In the genomic region with DNA sequence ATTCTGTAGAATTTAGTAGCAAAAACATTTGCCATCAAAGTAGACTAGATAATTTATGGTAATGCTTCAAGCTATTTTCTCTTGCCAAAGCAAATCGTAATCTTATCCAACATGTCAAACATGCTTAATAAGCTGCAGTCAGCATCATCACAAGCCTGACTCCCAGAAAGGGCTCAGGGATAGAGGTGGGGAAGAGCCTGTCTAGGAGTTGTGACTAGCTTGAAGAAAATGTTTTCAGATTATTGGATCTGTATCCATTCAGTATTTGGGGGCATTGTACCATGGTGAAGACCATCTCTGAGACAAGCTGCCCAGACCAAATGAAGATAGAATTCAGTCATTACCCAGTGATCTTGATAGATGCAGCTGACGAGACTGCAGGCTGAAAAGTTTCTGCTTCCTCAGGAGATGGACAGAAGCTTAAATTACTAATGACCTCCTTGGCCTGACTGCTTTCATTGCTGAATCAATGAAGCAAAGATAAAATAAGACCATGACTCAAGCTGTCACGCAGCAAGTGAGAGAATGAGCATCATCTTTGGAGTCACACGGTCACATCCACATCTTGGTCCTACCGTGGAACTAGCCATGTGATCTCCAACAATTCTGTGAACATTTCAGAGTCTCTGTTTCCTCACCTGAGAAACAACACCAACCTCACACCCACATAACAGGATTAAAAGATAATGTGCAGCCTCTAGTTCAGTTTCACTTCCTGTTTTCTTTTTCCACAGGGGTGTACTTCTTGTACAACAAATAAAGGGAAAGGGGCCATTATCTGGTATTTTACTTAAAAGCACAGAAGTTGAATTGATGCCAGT, we compare ENCODE assay signal across 8 cellular contexts. TPM values are rescaled to one million over a fixed set of nuclear protein-coding genes. Genes with fewer than 3 reads are reported as not detected.
A peak's percentile ranks its signal among the peaks of the same experiment; 100 is the strongest.
DNase-seq lines count a peak whose midpoint lies in the region; ATAC-seq and TF ChIP-seq lines count a peak whose summit lies in the region.

No MANE protein-coding gene starts in this region.

- intact Hi-C loops in activated CD4-positive, alpha-beta T cell treated with anti-CD3 and anti-CD28 coated beads for 36 hours (cut with DNase I, micrococcal nuclease), result loop anchor here in 1 of 2 experiments (1.0 to 5.0 kb wide), 2 partner anchors 11 to 1063 kb away; a partner anchor contains a TSS

- H3K36me3 Mint-ChIP-seq in activated CD4-positive, alpha-beta T cell treated with anti-CD3 and anti-CD28 coated beads for 36 hours (ENCODE audit: low read depth), result peaks cover 73% of the 10 kb centered on the region
- no peaks in the 10 kb centered on the region for H3K36me3 Mint-ChIP-seq in type B pancreatic cell

- POLR2A ChIA-PET in activated CD4-positive, alpha-beta T cell treated with anti-CD3 and anti-CD28 coated beads for 36 hours (lab: Charles Lee), result interaction anchor here (0.6 to 1.6 kb wide), 5 partner anchors 8 to 77 kb away, joined by 4 to 10 read pairs (median 5); a partner anchor contains a TSS

- H3K4me3 Mint-ChIP-seq in activated CD4-positive, alpha-beta T cell treated with anti-CD3 and anti-CD28 coated beads for 36 hours, result peak overlapping the region; percentile 32
- no peak overlapping the region for H3K4me3 Mint-ChIP-seq in type B pancreatic cell

- H3K4me3 ChIP-seq in gastroesophageal sphincter, result no peak overlapping the region

- H3K27me3 ChIP-seq in gastroesophageal sphincter, result no peaks in the 10 kb centered on the region

- peak; percentile 49 for DNase-seq in activated CD4-positive, alpha-beta T cell treated with anti-CD3 and anti-CD28 coated beads for 36 hours
- DNase-seq in activated CD4-positive, alpha-beta T cell treated with anti-CD3 and anti-CD28 coated beads, Interleukin-2, amount 50 U/mL, for 1 hour, result no peak
- DNase-seq in SKM-1 (lab: John Stamatoyannopoulos, UW; ENCODE audit: unreplicated experiment) (peak; percentile 45), pons (ENCODE audit: low spot score) (peak; percentile 56), type B pancreatic cell (ENCODE audit: extremely low spot score, unreplicated experiment) (no peak)
- DNase-seq in activated CD8-positive, alpha-beta memory T cell treated with anti-CD3 and anti-CD28 coated beads, Interleukin-2, amount 50 U/mL, for 4 hours, result no peak

- H3K4me1 ChIP-seq in gastroesophageal sphincter, result peaks cover 0 to 21% (median 0%) of the 10 kb centered on the region in 3 donors

- H3K36me3 ChIP-seq in gastroesophageal sphincter, result peaks cover 0 to 50% of the 10 kb centered on the region in 2 donors

- TF ChIP-seq EP300 in gastroesophageal sphincter (IDR thresholded peaks at IDR 0.05), result no peak

- no peaks in the 10 kb centered on the region for H3K9me3 ChIP-seq in gastroesophageal sphincter

- H3K27ac ChIP-seq in gastroesophageal sphincter, result no peak overlapping the region

- no peaks in the 10 kb centered on the region for H3K9me3 Mint-ChIP-seq in activated CD4-positive, alpha-beta T cell treated with anti-CD3 and anti-CD28 coated beads for 36 hours (ENCODE audit: low read depth)
- H3K9me3 Mint-ChIP-seq in type B pancreatic cell, result no peaks in the 10 kb centered on the region

- CTCF ChIA-PET in activated CD4-positive, alpha-beta T cell treated with anti-CD3 and anti-CD28 coated beads for 36 hours (lab: Charles Lee), result interaction anchor here (0.7 to 1.7 kb wide), 15 partner anchors 8 to 276 kb away, joined by 3 to 10 read pairs (median 4); a partner anchor contains a TSS

- TF ChIP-seq POLR2A in gastroesophageal sphincter (IDR thresholded peaks at IDR 0.05), result no peak

- TF ChIP-seq CTCF in gastroesophageal sphincter (IDR thresholded peaks at IDR 0.05), result no peak
- no peak for TF ChIP-seq CTCF in type B pancreatic cell (conservative IDR thresholded peaks at IDR 0.05)

- peaks cover 52% of the 10 kb centered on the region for H3K4me1 Mint-ChIP-seq in activated CD4-positive, alpha-beta T cell treated with anti-CD3 and anti-CD28 coated beads for 36 hours
- peaks cover 8% of the 10 kb centered on the region for H3K4me1 Mint-ChIP-seq in type B pancreatic cell (ENCODE audit: unreplicated experiment)

- H3K27ac Mint-ChIP-seq in activated CD4-positive, alpha-beta T cell treated with anti-CD3 and anti-CD28 coated beads for 36 hours, result peak overlapping the region; percentile 89
- no peak overlapping the region for H3K27ac Mint-ChIP-seq in type B pancreatic cell

- H3K27me3 Mint-ChIP-seq in activated CD4-positive, alpha-beta T cell treated with anti-CD3 and anti-CD28 coated beads for 36 hours, result no peaks in the 10 kb centered on the region
- H3K27me3 Mint-ChIP-seq in type B pancreatic cell, result no peaks in the 10 kb centered on the region

- 64 to 86% methylated on average over 5 of the region's 5 CpGs for WGBS in gastroesophageal sphincter (ENCODE audit: low coverage in 1 of 2), 2 donors

- ATAC-seq in activated CD4-positive, alpha-beta T cell treated with anti-CD3 and anti-CD28 coated beads for 36 hours, result peak; percentile 85
- peak; percentile 63 for ATAC-seq in HG02970 (IDR thresholded peaks at IDR 0.05; ENCODE audit: low FRiP score, unreplicated experiment)
- ATAC-seq in gastroesophageal sphincter, result no peak

RNA-seq across cellular contexts. Expression of a gene that starts 9.4 kb away (rescaled TPM):
- 10 to 100 TPM; 57.3 to 60.7 TPM for total RNA-seq in activated CD4-positive, alpha-beta T cell treated with anti-CD3 and anti-CD28 coated beads for 36 hours
- total RNA-seq in gastroesophageal sphincter (10 to 100 TPM in 2 of 4 donors, 1 to 10 TPM in 2; 8.0 to 12.0 (median 10.0) TPM), type B pancreatic cell (ENCODE audit: low replicate concordance) (0.86 and 1.5 TPM in 2 replicates)

RNA-seq across cellular contexts. Expression of a gene that starts 50.2 kb away (rescaled TPM):
- 10 to 100 TPM; 45.8 to 46.7 TPM for total RNA-seq in activated CD4-positive, alpha-beta T cell treated with anti-CD3 and anti-CD28 coated beads for 36 hours
- total RNA-seq in gastroesophageal sphincter (100 to 1,000 TPM in 1 of 4 donors, 10 to 100 TPM in 3; 64.8 to 111 (median 80.5) TPM), type B pancreatic cell (ENCODE audit: low replicate concordance) (20.9 and 38.1 TPM in 2 replicates)

Comparison
In these comparisons a context has a peak if more than half of its experiments do, and no peak if none do; other contexts are left out.
1. DNase-seq: peak in activated CD4-positive, alpha-beta T cell treated with anti-CD3 and anti-CD28 coated beads for 36 hours (single experiment), SKM-1 (single experiment) and pons (single experiment); none in activated CD4-positive, alpha-beta T cell treated with anti-CD3 and anti-CD28 coated beads, Interleukin-2, amount 50 U/mL, for 1 hour (single experiment), type B pancreatic cell (single experiment) and activated CD8-positive, alpha-beta memory T cell treated with anti-CD3 and anti-CD28 coated beads, Interleukin-2, amount 50 U/mL, for 4 hours (single experiment).
2. RNA of a gene that starts 9.4 kb away (total RNA-seq): 57.3 to 60.7 TPM in activated CD4-positive, alpha-beta T cell treated with anti-CD3 and anti-CD28 coated beads for 36 hours; 8.0 to 12.0 TPM in gastroesophageal sphincter and 0.86 to 1.5 TPM in type B pancreatic cell; every median in the first group is over 4 times any median in the second.